1 cellular context compared by ENCODE assay signal in the genomic region with DNA sequence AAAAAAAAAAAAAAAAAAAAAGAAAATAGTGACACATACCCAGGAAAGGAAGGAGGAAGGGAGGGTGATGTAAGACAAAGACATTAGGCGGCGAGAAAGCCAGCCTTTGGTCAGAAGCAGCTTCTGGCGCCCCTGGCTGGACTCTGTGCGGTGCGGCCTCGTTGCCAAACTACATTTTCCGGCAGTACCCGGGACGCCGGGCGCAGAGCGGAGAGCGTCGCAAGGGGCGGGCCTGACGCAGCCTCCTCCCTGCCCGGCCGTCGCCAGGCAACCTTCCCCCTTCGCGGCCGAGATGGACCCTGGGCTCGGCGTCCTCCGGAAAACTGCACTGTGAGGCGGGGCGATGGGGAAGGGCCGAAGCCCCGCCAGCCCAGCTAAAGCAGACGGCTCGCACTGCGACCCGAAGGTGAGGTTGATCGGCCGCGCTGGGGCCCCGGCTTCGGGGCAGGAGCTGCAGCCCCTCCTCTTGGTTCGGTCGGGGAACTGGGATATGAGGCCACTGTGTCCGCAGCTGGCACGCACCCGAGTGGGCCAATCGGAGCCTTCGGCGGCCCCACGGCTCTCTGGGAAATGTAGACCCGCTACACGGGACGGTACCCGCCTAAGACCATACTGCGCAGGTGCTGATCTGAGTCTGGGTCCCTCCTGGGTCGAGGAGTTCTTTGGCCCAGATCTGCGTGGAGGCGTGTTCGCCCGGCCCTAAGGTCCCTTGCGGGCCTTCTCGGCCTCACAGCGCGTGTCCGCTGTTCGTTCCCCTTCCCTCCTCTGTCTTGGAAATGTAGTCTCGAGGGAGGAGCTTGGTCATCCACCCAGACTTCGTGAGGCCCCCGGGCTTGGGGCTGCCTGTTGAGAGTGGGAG.
TF ChIP-seq lines count a peak whose summit lies in the region.

No MANE protein-coding gene starts in this region.

TF ChIP-seq in K562, 482 proteins besides CTCF, POLR2A, EP300 and RAD21 (continued from another document and continues in another):
- TF ChIP-seq, protein P1, sequence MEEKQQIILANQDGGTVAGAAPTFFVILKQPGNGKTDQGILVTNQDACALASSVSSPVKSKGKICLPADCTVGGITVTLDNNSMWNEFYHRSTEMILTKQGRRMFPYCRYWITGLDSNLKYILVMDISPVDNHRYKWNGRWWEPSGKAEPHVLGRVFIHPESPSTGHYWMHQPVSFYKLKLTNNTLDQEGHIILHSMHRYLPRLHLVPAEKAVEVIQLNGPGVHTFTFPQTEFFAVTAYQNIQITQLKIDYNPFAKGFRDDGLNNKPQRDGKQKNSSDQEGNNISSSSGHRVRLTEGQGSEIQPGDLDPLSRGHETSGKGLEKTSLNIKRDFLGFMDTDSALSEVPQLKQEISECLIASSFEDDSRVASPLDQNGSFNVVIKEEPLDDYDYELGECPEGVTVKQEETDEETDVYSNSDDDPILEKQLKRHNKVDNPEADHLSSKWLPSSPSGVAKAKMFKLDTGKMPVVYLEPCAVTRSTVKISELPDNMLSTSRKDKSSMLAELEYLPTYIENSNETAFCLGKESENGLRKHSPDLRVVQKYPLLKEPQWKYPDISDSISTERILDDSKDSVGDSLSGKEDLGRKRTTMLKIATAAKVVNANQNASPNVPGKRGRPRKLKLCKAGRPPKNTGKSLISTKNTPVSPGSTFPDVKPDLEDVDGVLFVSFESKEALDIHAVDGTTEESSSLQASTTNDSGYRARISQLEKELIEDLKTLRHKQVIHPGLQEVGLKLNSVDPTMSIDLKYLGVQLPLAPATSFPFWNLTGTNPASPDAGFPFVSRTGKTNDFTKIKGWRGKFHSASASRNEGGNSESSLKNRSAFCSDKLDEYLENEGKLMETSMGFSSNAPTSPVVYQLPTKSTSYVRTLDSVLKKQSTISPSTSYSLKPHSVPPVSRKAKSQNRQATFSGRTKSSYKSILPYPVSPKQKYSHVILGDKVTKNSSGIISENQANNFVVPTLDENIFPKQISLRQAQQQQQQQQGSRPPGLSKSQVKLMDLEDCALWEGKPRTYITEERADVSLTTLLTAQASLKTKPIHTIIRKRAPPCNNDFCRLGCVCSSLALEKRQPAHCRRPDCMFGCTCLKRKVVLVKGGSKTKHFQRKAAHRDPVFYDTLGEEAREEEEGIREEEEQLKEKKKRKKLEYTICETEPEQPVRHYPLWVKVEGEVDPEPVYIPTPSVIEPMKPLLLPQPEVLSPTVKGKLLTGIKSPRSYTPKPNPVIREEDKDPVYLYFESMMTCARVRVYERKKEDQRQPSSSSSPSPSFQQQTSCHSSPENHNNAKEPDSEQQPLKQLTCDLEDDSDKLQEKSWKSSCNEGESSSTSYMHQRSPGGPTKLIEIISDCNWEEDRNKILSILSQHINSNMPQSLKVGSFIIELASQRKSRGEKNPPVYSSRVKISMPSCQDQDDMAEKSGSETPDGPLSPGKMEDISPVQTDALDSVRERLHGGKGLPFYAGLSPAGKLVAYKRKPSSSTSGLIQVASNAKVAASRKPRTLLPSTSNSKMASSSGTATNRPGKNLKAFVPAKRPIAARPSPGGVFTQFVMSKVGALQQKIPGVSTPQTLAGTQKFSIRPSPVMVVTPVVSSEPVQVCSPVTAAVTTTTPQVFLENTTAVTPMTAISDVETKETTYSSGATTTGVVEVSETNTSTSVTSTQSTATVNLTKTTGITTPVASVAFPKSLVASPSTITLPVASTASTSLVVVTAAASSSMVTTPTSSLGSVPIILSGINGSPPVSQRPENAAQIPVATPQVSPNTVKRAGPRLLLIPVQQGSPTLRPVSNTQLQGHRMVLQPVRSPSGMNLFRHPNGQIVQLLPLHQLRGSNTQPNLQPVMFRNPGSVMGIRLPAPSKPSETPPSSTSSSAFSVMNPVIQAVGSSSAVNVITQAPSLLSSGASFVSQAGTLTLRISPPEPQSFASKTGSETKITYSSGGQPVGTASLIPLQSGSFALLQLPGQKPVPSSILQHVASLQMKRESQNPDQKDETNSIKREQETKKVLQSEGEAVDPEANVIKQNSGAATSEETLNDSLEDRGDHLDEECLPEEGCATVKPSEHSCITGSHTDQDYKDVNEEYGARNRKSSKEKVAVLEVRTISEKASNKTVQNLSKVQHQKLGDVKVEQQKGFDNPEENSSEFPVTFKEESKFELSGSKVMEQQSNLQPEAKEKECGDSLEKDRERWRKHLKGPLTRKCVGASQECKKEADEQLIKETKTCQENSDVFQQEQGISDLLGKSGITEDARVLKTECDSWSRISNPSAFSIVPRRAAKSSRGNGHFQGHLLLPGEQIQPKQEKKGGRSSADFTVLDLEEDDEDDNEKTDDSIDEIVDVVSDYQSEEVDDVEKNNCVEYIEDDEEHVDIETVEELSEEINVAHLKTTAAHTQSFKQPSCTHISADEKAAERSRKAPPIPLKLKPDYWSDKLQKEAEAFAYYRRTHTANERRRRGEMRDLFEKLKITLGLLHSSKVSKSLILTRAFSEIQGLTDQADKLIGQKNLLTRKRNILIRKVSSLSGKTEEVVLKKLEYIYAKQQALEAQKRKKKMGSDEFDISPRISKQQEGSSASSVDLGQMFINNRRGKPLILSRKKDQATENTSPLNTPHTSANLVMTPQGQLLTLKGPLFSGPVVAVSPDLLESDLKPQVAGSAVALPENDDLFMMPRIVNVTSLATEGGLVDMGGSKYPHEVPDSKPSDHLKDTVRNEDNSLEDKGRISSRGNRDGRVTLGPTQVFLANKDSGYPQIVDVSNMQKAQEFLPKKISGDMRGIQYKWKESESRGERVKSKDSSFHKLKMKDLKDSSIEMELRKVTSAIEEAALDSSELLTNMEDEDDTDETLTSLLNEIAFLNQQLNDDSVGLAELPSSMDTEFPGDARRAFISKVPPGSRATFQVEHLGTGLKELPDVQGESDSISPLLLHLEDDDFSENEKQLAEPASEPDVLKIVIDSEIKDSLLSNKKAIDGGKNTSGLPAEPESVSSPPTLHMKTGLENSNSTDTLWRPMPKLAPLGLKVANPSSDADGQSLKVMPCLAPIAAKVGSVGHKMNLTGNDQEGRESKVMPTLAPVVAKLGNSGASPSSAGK (IDR thresholded peaks at IDR 0.05): peak; percentile 92
- no peak for TF ChIP-seq NFATC3 (IDR thresholded peaks at IDR 0.05)
- TF ChIP-seq TRIM25 (IDR thresholded peaks at IDR 0.05; ENCODE audit: borderline replicate concordance): no peak
- TF ChIP-seq CXXC5 (CRISPR knock-in tag; IDR thresholded peaks at IDR 0.05): peak; percentile 96
- TF ChIP-seq HDAC1 (IDR thresholded peaks at IDR 0.05): peak in 1 of 2 experiments; percentile 75; a peak in 2 of 4 replicates
- TF ChIP-seq NR2C2 (CRISPR knock-in tag; IDR thresholded peaks at IDR 0.05): 0 out of 2 replicates have a peak, but pooled peaks have one; percentile 21
- peak; percentile 76 for TF ChIP-seq NR2C2 (tag; IDR thresholded peaks at IDR 0.05)
- TF ChIP-seq, protein P2, sequence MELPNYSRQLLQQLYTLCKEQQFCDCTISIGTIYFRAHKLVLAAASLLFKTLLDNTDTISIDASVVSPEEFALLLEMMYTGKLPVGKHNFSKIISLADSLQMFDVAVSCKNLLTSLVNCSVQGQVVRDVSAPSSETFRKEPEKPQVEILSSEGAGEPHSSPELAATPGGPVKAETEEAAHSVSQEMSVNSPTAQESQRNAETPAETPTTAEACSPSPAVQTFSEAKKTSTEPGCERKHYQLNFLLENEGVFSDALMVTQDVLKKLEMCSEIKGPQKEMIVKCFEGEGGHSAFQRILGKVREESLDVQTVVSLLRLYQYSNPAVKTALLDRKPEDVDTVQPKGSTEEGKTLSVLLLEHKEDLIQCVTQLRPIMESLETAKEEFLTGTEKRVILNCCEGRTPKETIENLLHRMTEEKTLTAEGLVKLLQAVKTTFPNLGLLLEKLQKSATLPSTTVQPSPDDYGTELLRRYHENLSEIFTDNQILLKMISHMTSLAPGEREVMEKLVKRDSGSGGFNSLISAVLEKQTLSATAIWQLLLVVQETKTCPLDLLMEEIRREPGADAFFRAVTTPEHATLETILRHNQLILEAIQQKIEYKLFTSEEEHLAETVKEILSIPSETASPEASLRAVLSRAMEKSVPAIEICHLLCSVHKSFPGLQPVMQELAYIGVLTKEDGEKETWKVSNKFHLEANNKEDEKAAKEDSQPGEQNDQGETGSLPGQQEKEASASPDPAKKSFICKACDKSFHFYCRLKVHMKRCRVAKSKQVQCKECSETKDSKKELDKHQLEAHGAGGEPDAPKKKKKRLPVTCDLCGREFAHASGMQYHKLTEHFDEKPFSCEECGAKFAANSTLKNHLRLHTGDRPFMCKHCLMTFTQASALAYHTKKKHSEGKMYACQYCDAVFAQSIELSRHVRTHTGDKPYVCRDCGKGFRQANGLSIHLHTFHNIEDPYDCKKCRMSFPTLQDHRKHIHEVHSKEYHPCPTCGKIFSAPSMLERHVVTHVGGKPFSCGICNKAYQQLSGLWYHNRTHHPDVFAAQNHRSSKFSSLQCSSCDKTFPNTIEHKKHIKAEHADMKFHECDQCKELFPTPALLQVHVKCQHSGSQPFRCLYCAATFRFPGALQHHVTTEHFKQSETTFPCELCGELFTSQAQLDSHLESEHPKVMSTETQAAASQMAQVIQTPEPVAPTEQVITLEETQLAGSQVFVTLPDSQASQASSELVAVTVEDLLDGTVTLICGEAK (IDR thresholded peaks at IDR 0.05): no peak
- TF ChIP-seq, protein P2 (CRISPR knock-in tag; IDR thresholded peaks at IDR 0.05): no peak
- TF ChIP-seq ZNF133 (CRISPR knock-in tag; IDR thresholded peaks at IDR 0.05): 0 out of 2 replicates have a peak, but pooled peaks have one; percentile 26
- TF ChIP-seq PHB2 (IDR thresholded peaks at IDR 0.05; ENCODE audit: low read depth): no peak
- TF ChIP-seq PREB (CRISPR knock-in tag; IDR thresholded peaks at IDR 0.05): no peak
- TF ChIP-seq MIER1 (IDR thresholded peaks at IDR 0.05; ENCODE audit: low read depth): no peak
- TF ChIP-seq SUPT5H (IDR thresholded peaks at IDR 0.05): peak; percentile 74
- no peak for TF ChIP-seq ZNF707 (CRISPR knock-in tag; conservative IDR thresholded peaks at IDR 0.05)
- TF ChIP-seq RBM22 (IDR thresholded peaks at IDR 0.05; ENCODE audit: low read depth, low read length, poor library complexity, severe bottlenecking): peak; percentile 78
- peak in 1 of 2 experiments; percentile 55; a peak in 1 of 4 replicates for TF ChIP-seq NONO (IDR thresholded peaks at IDR 0.05; ENCODE audit: low read depth in 2 of 2, low read length in 1 of 2)
- no peak for TF ChIP-seq PPARD (CRISPR knock-in tag; IDR thresholded peaks at IDR 0.05)
- TF ChIP-seq MED1 (CRISPR knock-in tag; IDR thresholded peaks at IDR 0.05; ENCODE audit: borderline replicate concordance): no peak
- TF ChIP-seq SRSF1 (IDR thresholded peaks at IDR 0.05; ENCODE audit: low read depth, low read length): no peak
- peak; percentile 95 for TF ChIP-seq ZNF143 (CRISPR knock-in tag; IDR thresholded peaks at IDR 0.05)
- TF ChIP-seq CSDE1 (IDR thresholded peaks at IDR 0.05): peak in 1 of 2 experiments; percentile 90; a peak in 2 of 4 replicates
- TF ChIP-seq ZSCAN32 (CRISPR knock-in tag; IDR thresholded peaks at IDR 0.05): no peak
- peak; percentile 50; the same call in 1 of the 2 replicates for TF ChIP-seq BHLHE40 (IDR thresholded peaks at IDR 0.05; ENCODE audit: low read length)
- 0 out of 2 replicates have a peak, but pooled peaks have one; percentile 13 for TF ChIP-seq ZNF830 (CRISPR knock-in tag; IDR thresholded peaks at IDR 0.05)
- no peak for TF ChIP-seq HMBOX1 (IDR thresholded peaks at IDR 0.05)
- TF ChIP-seq FOXJ2 (tag; IDR thresholded peaks at IDR 0.05): peak; percentile 28; the same call in 1 of the 2 replicates
- TF ChIP-seq ARID1B (IDR thresholded peaks at IDR 0.05): no peak
- no peak for TF ChIP-seq GTF2E2 (tag; IDR thresholded peaks at IDR 0.05)
